Comparison of ENCODE assay signal across 2 cellular contexts in genomic region chr17:69502488-69502887, GRCh38.
TF ChIP-seq lines count a peak whose summit lies in the region.

No MANE protein-coding gene starts in this region.

TF ChIP-seq in GM23338, 12 proteins besides CTCF, POLR2A, EP300 and RAD21 (continued from another document):
- TF ChIP-seq ZNF462 (CRISPR knock-in tag; IDR thresholded peaks at IDR 0.05) (no peak), EZH2phosphoT487 (IDR thresholded peaks at IDR 0.05; ENCODE audit: unreplicated experiment) (no peak), REST (IDR thresholded peaks at IDR 0.05; ENCODE audit: unreplicated experiment) (no peak), CREB1 (CRISPR knock-in tag; IDR thresholded peaks at IDR 0.05; ENCODE audit: low read depth) (no peak), ZNF114 (CRISPR knock-in tag; IDR thresholded peaks at IDR 0.05) (no peak), EZH2 (IDR thresholded peaks at IDR 0.05; ENCODE audit: low read depth, unreplicated experiment) (no peak), ZNF331 (CRISPR knock-in tag; IDR thresholded peaks at IDR 0.05; ENCODE audit: low read depth) (no peak), POLR2AphosphoS5 (IDR thresholded peaks at IDR 0.05; ENCODE audit: low read depth) (no peak), NANOG (IDR thresholded peaks at IDR 0.05; ENCODE audit: borderline replicate concordance) (no peak), ETS1 (IDR thresholded peaks at IDR 0.05) (no peak), STAT1 (IDR thresholded peaks at IDR 0.05; ENCODE audit: unreplicated experiment) (no peak)

TF ChIP-seq in liver, 16 proteins besides CTCF, POLR2A, EP300 and RAD21 (continued from another document):
- TF ChIP-seq ZBTB33 (IDR thresholded peaks at IDR 0.05): no peak
- no peak for TF ChIP-seq FOXA2 (IDR thresholded peaks at IDR 0.05)
- no peak for TF ChIP-seq GABPA (IDR thresholded peaks at IDR 0.05 in 1 of 2, conservative IDR thresholded peaks at IDR 0.05 in 1 of 2)
- TF ChIP-seq ATF3 (IDR thresholded peaks at IDR 0.05): no peak
- TF ChIP-seq YY1 (IDR thresholded peaks at IDR 0.05): no peak
- TF ChIP-seq EGR1 (IDR thresholded peaks at IDR 0.05; ENCODE audit: low read depth in 2 of 2): no peak
- no peak for TF ChIP-seq FOXA1 (IDR thresholded peaks at IDR 0.05)
- TF ChIP-seq MAX (IDR thresholded peaks at IDR 0.05): no peak
- no peak for TF ChIP-seq JUND (IDR thresholded peaks at IDR 0.05)
- no peak for TF ChIP-seq HNF4A (conservative IDR thresholded peaks at IDR 0.05)
- TF ChIP-seq TAF1 (conservative IDR thresholded peaks at IDR 0.05): no peak
